In the genomic region with DNA sequence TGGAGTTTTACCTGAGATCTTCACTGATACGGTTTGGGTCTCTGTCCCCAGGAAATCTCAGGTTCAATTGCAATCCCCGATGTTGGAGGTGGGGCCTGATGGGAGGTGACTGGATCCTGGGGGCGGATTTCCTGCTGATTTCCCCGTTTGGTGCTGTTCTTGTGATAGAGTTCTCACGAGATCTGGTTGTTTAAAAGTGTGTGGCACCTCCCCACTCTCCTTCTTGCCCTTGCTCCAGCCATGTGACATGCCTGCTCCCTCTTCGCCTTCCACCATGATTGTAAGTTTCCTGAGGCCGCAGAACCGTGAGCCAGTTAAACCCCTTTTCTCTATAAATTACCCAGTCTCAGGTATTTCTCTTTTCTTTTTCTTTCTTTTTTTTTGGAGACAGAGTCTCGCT, we compare ENCODE assay signal across 22 cellular contexts.
"Had no signal": no experiment of that assay in that cellular context is flagged by ENCODE, and none has a peak within 500 bp of the region (broad histone marks: within the 10 kb centered on the region; RNA-seq: fewer than 3 reads in every experiment).

No MANE protein-coding gene starts in this region.

- H3K9ac ChIP-seq: parathyroid adenoma had no signal

- H3K36me3 Mint-ChIP-seq: naive B cell had no signal

- H3K9me3 ChIP-seq: heart left ventricle, stomach, thoracic aorta, transverse colon had no signal

- H3K27ac Mint-ChIP-seq: nephron had no signal

- H3K9me3 Mint-ChIP-seq: naive B cell, nephron had no signal

- H3K4me3 ChIP-seq: dorsolateral prefrontal cortex, heart left ventricle, skin epidermis, stomach, thoracic aorta, transverse colon had no signal

- H3K4me1 Mint-ChIP-seq: naive B cell, nephron had no signal

- H2AFZ ChIP-seq: parathyroid adenoma had no signal

- DNase-seq: cortex of kidney; dorsolateral prefrontal cortex; effector CD8-positive, alpha-beta T cell; heart left ventricle; hippocampal formation; left colon; mesendoderm; naive B cell; stimulated activated CD4-positive, alpha-beta T cell treated with anti-CD3 and anti-CD28 coated beads, Interleukin-12 subunit alpha, Interleukin-12 subunit beta, amount 100 ng/mL, for 4 hours; stimulated activated naive CD4-positive, alpha-beta T cell; stomach; substantia nigra; transverse colon had no signal

- H3K27me3 ChIP-seq: dorsolateral prefrontal cortex, heart left ventricle, stomach, transverse colon had no signal

- ATAC-seq: esophagus mucosa, heart left ventricle, left colon, left ventricle myocardium superior, sciatic nerve had no signal

- H3K4me3 Mint-ChIP-seq: naive B cell, nephron had no signal

- H3K36me3 ChIP-seq: heart left ventricle, stomach, thoracic aorta, transverse colon had no signal

- FAIRE-seq: endometrium, frontal cortex had no signal

- H3K27ac ChIP-seq: dorsolateral prefrontal cortex, heart left ventricle, parathyroid adenoma, skin epidermis, stomach, thoracic aorta, transverse colon had no signal

- H3K79me2 ChIP-seq: parathyroid adenoma had no signal
